24 cellular contexts compared by ENCODE assay signal in the genomic region with DNA sequence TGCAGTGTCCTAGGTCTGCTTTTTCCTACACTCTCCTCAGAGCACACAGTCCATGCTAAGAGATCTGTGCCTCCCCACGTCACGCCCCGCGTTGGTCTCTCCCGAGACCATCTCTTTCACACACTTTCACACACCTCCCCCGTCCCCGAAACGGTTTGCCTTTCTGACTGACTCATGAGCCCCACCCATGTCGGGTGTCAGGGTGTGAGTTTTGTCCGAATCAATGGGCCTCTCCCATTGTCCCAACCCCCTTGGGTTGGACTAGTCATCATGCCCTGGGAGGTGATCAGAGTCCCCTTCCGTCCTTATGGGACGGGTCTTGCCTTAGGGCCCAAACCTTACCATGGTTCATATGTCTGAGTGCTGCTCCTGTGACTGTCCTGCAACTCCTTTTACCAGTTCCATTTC.
"Had no signal": no experiment of that assay in that cellular context is flagged by ENCODE, and none has a peak within 500 bp of the region (broad histone marks: within the 10 kb centered on the region; RNA-seq: fewer than 3 reads in every experiment).

No MANE protein-coding gene starts in this region.

- H3K27ac Mint-ChIP-seq: activated naive CD8-positive, alpha-beta T cell treated with anti-CD3 and anti-CD28 coated beads for 36 hours; memory B cell; T-cell; T-helper 2 cell treated with Interferon-gamma antibody and Interleukin-4, amounts not matched to agents 5 μg/mL and 100 μg/mL, for 36 hours had no signal

- H3K4me3 Mint-ChIP-seq: activated naive CD8-positive, alpha-beta T cell treated with anti-CD3 and anti-CD28 coated beads for 36 hours; central memory CD8-positive, alpha-beta T cell; memory B cell; neural crest cell; T-cell; T-helper 2 cell treated with Interferon-gamma antibody and Interleukin-4, amounts not matched to agents 5 μg/mL and 100 μg/mL, for 36 hours had no signal

- H3K9me3 ChIP-seq: esophagus squamous epithelium, gastrocnemius medialis, mucosa of descending colon, spleen had no signal

- H3K27ac ChIP-seq: esophagus squamous epithelium, gastrocnemius medialis, spleen, WERI-Rb-1 had no signal

- FAIRE-seq: astrocyte, colon, islet of Langerhans, TTC549 had no signal

- H3K9me3 Mint-ChIP-seq: activated naive CD8-positive, alpha-beta T cell treated with anti-CD3 and anti-CD28 coated beads for 36 hours; central memory CD8-positive, alpha-beta T cell; memory B cell; neural crest cell; T-cell; T-helper 2 cell treated with Interferon-gamma antibody and Interleukin-4, amounts not matched to agents 5 μg/mL and 100 μg/mL, for 36 hours had no signal

- H3K4me1 Mint-ChIP-seq: central memory CD8-positive, alpha-beta T cell had no signal

- DNase-seq: activated CD4-positive, alpha-beta T cell treated with anti-CD3 and anti-CD28 coated beads, Interleukin-2, amount 50 U/mL, for 48 hours; activated CD8-positive, alpha-beta memory T cell treated with anti-CD3 and anti-CD28 coated beads, Interleukin-2, amount 50 U/mL, for 48 hours; activated naive CD4-positive, alpha-beta T cell treated with Interleukin-2 at 50 U/mL for 16 hours; activated naive CD8-positive, alpha-beta T cell treated with anti-CD3 and anti-CD28 coated beads for 36 hours; activated T-cell treated with anti-CD3 and anti-CD28 coated beads, Interleukin-2, amount 50 U/mL, for 48 hours; effector memory CD4-positive, alpha-beta T cell; esophagus squamous epithelium; gastrocnemius medialis; left colon; mucosa of descending colon; retina; spleen; stimulated activated CD4-positive, alpha-beta T cell treated with anti-CD3 and anti-CD28 coated beads, Interleukin-4, amount 100 ng/mL, for 24 hours; stimulated activated naive CD8-positive, alpha-beta T cell treated with anti-CD3 and anti-CD28 coated beads, Interleukin-15, Interleukin-2, amounts not matched to agents 100 U/mL and 50 U/mL, for 24 hours; T-cell had no signal

- H3K36me3 Mint-ChIP-seq: activated naive CD8-positive, alpha-beta T cell treated with anti-CD3 and anti-CD28 coated beads for 36 hours; memory B cell; T-cell had no signal

- H3K36me3 ChIP-seq: esophagus squamous epithelium, gastrocnemius medialis, spleen, WERI-Rb-1 had no signal

- ATAC-seq: gastrocnemius medialis; left colon; mucosa of descending colon; stimulated activated naive CD8-positive, alpha-beta T cell treated with anti-CD3 and anti-CD28 coated beads, Interleukin-15, Interleukin-2, amounts not matched to agents 100 U/mL and 50 U/mL, for 24 hours; T-cell had no signal

- H3K27me3 Mint-ChIP-seq: central memory CD8-positive, alpha-beta T cell had no signal

- H3K4me3 ChIP-seq: esophagus squamous epithelium, gastrocnemius medialis, mucosa of descending colon, spleen had no signal

- H3K4me1 ChIP-seq: gastrocnemius medialis, spleen had no signal

- H3K27me3 ChIP-seq: gastrocnemius medialis, spleen had no signal
